ENCODE assay signal across 8 cellular contexts in genomic region chr17:13024526-13025263, GRCh38. TPM values are rescaled to one million over a fixed set of nuclear protein-coding genes. Genes with fewer than 3 reads are reported as not detected.
A peak's percentile ranks its signal among the peaks of the same experiment; 100 is the strongest.
DNase-seq lines count a peak whose midpoint lies in the region; TF ChIP-seq lines count a peak whose summit lies in the region.

No MANE protein-coding gene starts in this region.

- H3K79me2 ChIP-seq in GM23248 (ENCODE audit: insufficient read depth), result no peaks in the 10 kb centered on the region
- no peaks in the 10 kb centered on the region for H3K79me2 ChIP-seq in Karpas-422 (ENCODE audit: low read length)

- no peaks in the 10 kb centered on the region for H4K20me1 ChIP-seq in GM23248 (ENCODE audit: insufficient read depth)
- H4K20me1 ChIP-seq in Karpas-422 (ENCODE audit: insufficient read depth, low read depth, low read length), result no peaks in the 10 kb centered on the region

- H3K9me3 ChIP-seq in GM23248 (ENCODE audit: low read depth), result no peaks in the 10 kb centered on the region
- no peaks in the 10 kb centered on the region for H3K9me3 ChIP-seq in Karpas-422 (ENCODE audit: low read length)
- no peaks in the 10 kb centered on the region for H3K9me3 ChIP-seq in ascending aorta
- H3K9me3 ChIP-seq in spleen, result no peaks in the 10 kb centered on the region

- H3K9ac ChIP-seq in GM23248 (no peak overlapping the region), Karpas-422 (ENCODE audit: low read length) (no peak overlapping the region)

- DNase-seq in GM10248 (ENCODE audit: extremely low spot score), result peak; percentile 71
- peak; percentile 74 for DNase-seq in GM23248
- DNase-seq in Karpas-422, result peak; percentile 87
- peak; percentile 40 to 59 (median 47) for DNase-seq in T-helper 2 cell
- peak in 1 of 2 donors; percentile 74 for DNase-seq in ascending aorta (ENCODE audit: low spot score in 2 of 2)
- DNase-seq in hypothalamus (lab: John Stamatoyannopoulos, UW), result peak in 38 of 51 donors; percentile 0 to 70 (median 24)
- peak; percentile 90 for DNase-seq in spleen
- DNase-seq in GM19240 (ENCODE audit: insufficient read length, low spot score), result no peak

- no peaks in the 10 kb centered on the region for H3K27me3 ChIP-seq in GM23248 (replicated peaks; ENCODE audit: insufficient read depth)
- H3K27me3 ChIP-seq in Karpas-422 (ENCODE audit: low read length), result no peaks in the 10 kb centered on the region
- H3K27me3 ChIP-seq in ascending aorta, result no peaks in the 10 kb centered on the region
- no peaks in the 10 kb centered on the region for H3K27me3 ChIP-seq in spleen (replicated peaks in 1 of 7)

- WGBS in GM23248 (ENCODE audit: low coverage in 1 of 2, low lambda C conversion rate in 2 of 2, missing lambda C conversion rate in 2 of 2), 2 experiments, result 20 to 25% methylated on average over 19 of the region's 19 CpGs
- 27 to 33% (median 29%) methylated on average over 19 of the region's 19 CpGs for WGBS in spleen, 5 donors

- H3K4me1 ChIP-seq in GM23248 (ENCODE audit: insufficient read depth), result no peaks in the 10 kb centered on the region
- H3K4me1 ChIP-seq in Karpas-422 (ENCODE audit: low read length), result no peaks in the 10 kb centered on the region
- peaks cover 0 to 3% of the 10 kb centered on the region in 2 donors for H3K4me1 ChIP-seq in ascending aorta
- peaks cover 0 to 8% (median 8%) of the 10 kb centered on the region in 6 donors for H3K4me1 ChIP-seq in spleen

- POLR2A ChIA-PET in GM10248 (lab: Yijun Ruan, JAX), result no interaction called here

- intact Hi-C loops in ascending aorta (cut with DNase I) (loop anchor here (10.0 kb wide), 1 partner anchor 70 kb away; no protein-coding TSS in a partner anchor), spleen (cut with DNase I; ENCODE audit: low total_unique reads) (no loop called here)

- no peak for TF ChIP-seq POLR2A in spleen (IDR thresholded peaks at IDR 0.05)

- H3K36me3 ChIP-seq in GM23248 (ENCODE audit: low read depth) (no peaks in the 10 kb centered on the region), Karpas-422 (ENCODE audit: insufficient read depth, low read length) (no peaks in the 10 kb centered on the region), ascending aorta (no peaks in the 10 kb centered on the region), spleen (no peaks in the 10 kb centered on the region)

- H3K4me2 ChIP-seq in GM23248 (ENCODE audit: unreplicated experiment) (peak overlapping the region; percentile 69), Karpas-422 (ENCODE audit: low read depth, low read length, poor library complexity, severe bottlenecking) (peak overlapping the region; percentile 22)

- H3K27ac ChIP-seq in GM23248, result no peak overlapping the region
- no peak overlapping the region for H3K27ac ChIP-seq in Karpas-422 (ENCODE audit: low read length)
- H3K27ac ChIP-seq in ascending aorta, result no peak overlapping the region
- H3K27ac ChIP-seq in spleen, result no peak overlapping the region

- H3F3A ChIP-seq in GM23248 (ENCODE audit: insufficient read depth), result no peaks in the 10 kb centered on the region

- CTCF ChIA-PET in GM10248 (lab: Yijun Ruan, JAX), result interaction anchor here (1.7 to 2.9 kb wide), 2 partner anchors 10 to 14 kb away, joined by 7 to 17 read pairs; no protein-coding TSS in a partner anchor

- in situ Hi-C loops in GM23248 (cut with MboI), result loop anchor here (25.0 kb wide), 2 partner anchors 563 to 1913 kb away; no protein-coding TSS in a partner anchor

- peak overlapping the region; percentile 53 for H3K4me3 ChIP-seq in GM23248
- H3K4me3 ChIP-seq in Karpas-422 (ENCODE audit: low read length), result no peak overlapping the region
- H3K4me3 ChIP-seq in ascending aorta, result peak overlapping the region; percentile 26 to 41
- H3K4me3 ChIP-seq in spleen, result peak overlapping the region in 3 of 8 donors; percentile 1 to 56 (median 16)

- peak; percentile 95 for TF ChIP-seq CTCF in GM10248 (IDR thresholded peaks at IDR 0.05; ENCODE audit: control extremely low read depth, extremely low read depth, low read depth, missing control alignments)
- TF ChIP-seq CTCF in ascending aorta (IDR thresholded peaks at IDR 0.05), result peak; percentile 61 to 100 (median 95)
- peak; percentile 41 to 95 (median 86) for TF ChIP-seq CTCF in spleen (IDR thresholded peaks at IDR 0.05 in 8 of 11, conservative IDR thresholded peaks at IDR 0.05 in 3 of 11)

- peak overlapping the region; percentile 58 for H2AFZ ChIP-seq in GM23248
- H2AFZ ChIP-seq in Karpas-422 (ENCODE audit: low read length), result no peak overlapping the region

- H3K9me2 ChIP-seq in GM23248 (ENCODE audit: insufficient read depth) (no peaks in the 10 kb centered on the region), Karpas-422 (replicated peaks; ENCODE audit: insufficient read depth, low read length) (no peaks in the 10 kb centered on the region)

RNA-seq across cellular contexts. Expression of gene ELAC2, which starts 6.9 kb away (rescaled TPM):
- 54.8 and 66.5 TPM in 2 replicates for total RNA-seq in GM23248 (2014; rRNA removed; shearing (Covaris generic))
- polyA plus RNA-seq in GM23248 (2016; fragmentation: Nextera tagmentation; extraction: Ambion mirVana) (42.2 and 44.3 TPM in 2 replicates), spleen (10 to 100 TPM; 29.4 to 36.4 (median 35.0) TPM)
- total RNA-seq in Karpas-422 (2014; rRNA removed; shearing (Covaris generic); ENCODE audit: low replicate concordance), result 126 and 127 TPM in 2 replicates
- total RNA-seq in ascending aorta (190 TPM), spleen (100 to 1,000 TPM in 2 of 7 donors, 10 to 100 TPM in 5; 47.6 to 110 (median 79.3) TPM)
